11 cellular contexts compared by ENCODE assay signal in genomic region chr11:46912526-46913150, GRCh38. TPM values are rescaled to one million over a fixed set of nuclear protein-coding genes. Genes with fewer than 3 reads are reported as not detected.
DNase-seq lines count a peak whose midpoint lies in the region; ATAC-seq and TF ChIP-seq lines count a peak whose summit lies in the region.
"Had no signal": no experiment of that assay in that cellular context is flagged by ENCODE, and none has a peak within 500 bp of the region (broad histone marks: within the 10 kb centered on the region; RNA-seq: fewer than 3 reads in every experiment).

No MANE protein-coding gene starts in this region.

- H3K27me3 ChIP-seq in brain microvascular endothelial cell (replicated peaks) = no peaks in the 10 kb centered on the region
- H3K27me3 ChIP-seq in CD4-positive, alpha-beta T cell (ENCODE audit: control insufficient read depth, insufficient read depth, low read length) = peaks cover 64% of the 10 kb centered on the region

- CTCF ChIA-PET in CD4-positive, alpha-beta T cell (lab: Charles Lee) = interaction anchor here (0.6 to 1.5 kb wide), 2 partner anchors 10 to 546 kb away, joined by 3 read pairs; no protein-coding TSS in a partner anchor

- H3K36me3 ChIP-seq in brain microvascular endothelial cell (replicated peaks) = no peaks in the 10 kb centered on the region
- peaks cover 13% of the 10 kb centered on the region for H3K36me3 ChIP-seq in mesodermal cell (ENCODE audit: control insufficient read depth, insufficient read depth, low read length)

- in situ Hi-C loops in brain microvascular endothelial cell (cut with HindIII; ENCODE audit: low pct_ligation_motif_present, low sequenced_read_pairs) = loop anchor here (25.0 kb wide), 1 partner anchor 225 kb away; no protein-coding TSS in a partner anchor

- intact Hi-C loops in CD4-positive, alpha-beta T cell (cut with DNase I, micrococcal nuclease) = no loop called here

- H3K27ac ChIP-seq in brain microvascular endothelial cell (no peak overlapping the region), mesodermal cell (ENCODE audit: low read depth, low read length, severe bottlenecking) (peak overlapping the region; percentile 78)
- H3K27ac ChIP-seq in CD4-positive, alpha-beta T cell (ENCODE audit: low read depth, low read length) = no peak overlapping the region

- WGBS in mesodermal cell (ENCODE audit: insufficient coverage in 2 of 2), 2 experiments = 4 to 7% methylated on average over 9 to 10 of the region's 13 CpGs

- H3K27me3 Mint-ChIP-seq in CD4-positive, alpha-beta T cell = peaks cover 83% of the 10 kb centered on the region

- peaks cover 11% of the 10 kb centered on the region for H3K4me1 Mint-ChIP-seq in CD4-positive, alpha-beta T cell (ENCODE audit: low read depth)

- no peak overlapping the region for H3K4me3 Mint-ChIP-seq in CD4-positive, alpha-beta T cell
- H3K4me3 Mint-ChIP-seq: central memory CD8-positive, alpha-beta T cell had no signal

- peak; percentile 91 for DNase-seq in DMS153 (lab: John Stamatoyannopoulos, UW)
- DNase-seq in NCI-H2081 treated with DMSO at 0.1 percent for 48 hours (lab: John Stamatoyannopoulos, UW) = peak; percentile 38
- DNase-seq in brain microvascular endothelial cell = no peak
- DNase-seq in stimulated activated CD4-positive, alpha-beta T cell treated with anti-CD3 and anti-CD28 coated beads, Interleukin-2, amount 100 ng/mL, for 48 hours = no peak
- DNase-seq in CD4-positive, alpha-beta T cell = no peak
- no peak for DNase-seq in stimulated activated CD4-positive, alpha-beta T cell treated with anti-CD3 and anti-CD28 coated beads, Interleukin-15, amount 100 ng/mL, for 24 hours
- DNase-seq: activated CD4-positive, alpha-beta T cell treated with anti-CD3 and anti-CD28 coated beads for 48 hours; NCI-H2171 treated with DMSO at 0.1 percent for 48 hours had no signal

- H3K9me3 ChIP-seq in mesodermal cell (ENCODE audit: control insufficient read depth, low read length) = no peaks in the 10 kb centered on the region
- H3K9me3 ChIP-seq in CD4-positive, alpha-beta T cell (ENCODE audit: control insufficient read depth, low read length) = no peaks in the 10 kb centered on the region

- POLR2A ChIA-PET in CD4-positive, alpha-beta T cell (lab: Charles Lee) = interaction anchor here (0.6 kb wide), 1 partner anchor 228 kb away, joined by 4 read pairs; no protein-coding TSS in a partner anchor

- no peaks in the 10 kb centered on the region for H3K9me3 Mint-ChIP-seq in CD4-positive, alpha-beta T cell
- H3K9me3 Mint-ChIP-seq: central memory CD8-positive, alpha-beta T cell had no signal

- H3K27ac Mint-ChIP-seq in CD4-positive, alpha-beta T cell = no peak overlapping the region

- TF ChIP-seq CTCF in brain microvascular endothelial cell (IDR thresholded peaks at IDR 0.05; ENCODE audit: low read depth, low read length, missing control alignments) = no peak
- TF ChIP-seq CTCF in CD4-positive, alpha-beta T cell (IDR thresholded peaks at IDR 0.05) = no peak

- ATAC-seq in HG02610 (IDR thresholded peaks at IDR 0.05; ENCODE audit: unreplicated experiment) = no peak
- no peak for ATAC-seq in CD4-positive, alpha-beta T cell (ENCODE audit: poor library complexity)

- H3K36me3 Mint-ChIP-seq in CD4-positive, alpha-beta T cell (ENCODE audit: low read depth) = no peaks in the 10 kb centered on the region

- H3K4me3 ChIP-seq in brain microvascular endothelial cell (ENCODE audit: low read depth, low read length) (peak overlapping the region; percentile 18), mesodermal cell (ENCODE audit: extremely low read depth, insufficient read depth, low read length, poor library complexity, severe bottlenecking) (peak overlapping the region; percentile 9)

- peaks cover 60% of the 10 kb centered on the region for H3K4me1 ChIP-seq in mesodermal cell (ENCODE audit: control insufficient read depth, insufficient read depth, low read length, poor library complexity, severe bottlenecking)

RNA-seq across cellular contexts. Expression of gene LRP4, which starts 5.7 kb away (rescaled TPM):
- polyA plus RNA-seq in mesodermal cell (2013, experiment 1 of 2) = 32.8 TPM
- 24.7 TPM for polyA plus RNA-seq in mesodermal cell (2013, experiment 2 of 2)
- not detected for total RNA-seq in CD4-positive, alpha-beta T cell

RNA-seq across cellular contexts. Expression of gene CSTPP1, which starts 23.9 kb away (rescaled TPM):
- 51.4 TPM for polyA plus RNA-seq in mesodermal cell (2013, experiment 1 of 2)
- 43.1 TPM for polyA plus RNA-seq in mesodermal cell (2013, experiment 2 of 2)
- 1 to 10 TPM; 6.6 to 7.3 TPM for total RNA-seq in CD4-positive, alpha-beta T cell

Comparison
In these comparisons a context has a peak if more than half of its experiments do, and no peak if none do; other contexts are left out.
1. DNase-seq: peak in DMS153 (single experiment) and NCI-H2081 treated with DMSO at 0.1 percent for 48 hours (single experiment); none in brain microvascular endothelial cell (single experiment), stimulated activated CD4-positive, alpha-beta T cell treated with anti-CD3 and anti-CD28 coated beads, Interleukin-2, amount 100 ng/mL, for 48 hours (0 of 2), CD4-positive, alpha-beta T cell (0 of 10) and stimulated activated CD4-positive, alpha-beta T cell treated with anti-CD3 and anti-CD28 coated beads, Interleukin-15, amount 100 ng/mL, for 24 hours (single experiment).